In genomic region chr2:137056704-137057103, GRCh38 we compare ENCODE assay signal across 14 cellular contexts.
A peak's percentile ranks its signal among the peaks of the same experiment; 100 is the strongest.
DNase-seq lines count a peak whose midpoint lies in the region; ATAC-seq and TF ChIP-seq lines count a peak whose summit lies in the region.
"Had no signal": no experiment of that assay in that cellular context is flagged by ENCODE, and none has a peak within 500 bp of the region (broad histone marks: within the 10 kb centered on the region; RNA-seq: fewer than 3 reads in every experiment).

No MANE protein-coding gene starts in this region.

- H3K4ac ChIP-seq in trophoblast cell (ENCODE audit: low read depth, low read length): no peak overlapping the region

- intact Hi-C loops in CD8-positive, alpha-beta T cell (cut with DNase I, micrococcal nuclease): no loop called here

- H3K9ac ChIP-seq in trophoblast cell (ENCODE audit: low read length): peak overlapping the region; percentile 57

- H3K9me3 Mint-ChIP-seq in WTC11 (peaks cover 4% of the 10 kb centered on the region), nephron progenitor cell (no peaks in the 10 kb centered on the region)
- peaks cover 3% of the 10 kb centered on the region for H3K9me3 Mint-ChIP-seq in CD8-positive, alpha-beta T cell
- H3K9me3 Mint-ChIP-seq: CD8-positive, alpha-beta memory T cell had no signal

- no peak overlapping the region for H2AFZ ChIP-seq in trophoblast cell (ENCODE audit: insufficient read depth, low read length, poor library complexity)

- no peak overlapping the region for H3K4me3 ChIP-seq in trophoblast cell (ENCODE audit: low read depth, low read length)
- H3K4me3 ChIP-seq in CD8-positive, alpha-beta T cell (ENCODE audit: low read depth, low read length): no peak overlapping the region
- H3K4me3 ChIP-seq: A549 had no signal

- H3K79me2 ChIP-seq in trophoblast cell (ENCODE audit: control insufficient read depth, insufficient read depth, low read length, poor library complexity): no peaks in the 10 kb centered on the region

- H4K12ac ChIP-seq in trophoblast cell (ENCODE audit: low read depth, low read length): no peak overlapping the region

- H2AK5ac ChIP-seq in trophoblast cell (ENCODE audit: low read length): no peak overlapping the region

- H4K91ac ChIP-seq in trophoblast cell (ENCODE audit: low read depth, low read length): no peak overlapping the region

- no peak overlapping the region for H3K27ac ChIP-seq in trophoblast cell (ENCODE audit: low read depth, low read length)
- H3K27ac ChIP-seq in CD8-positive, alpha-beta T cell (ENCODE audit: low read depth, low read length): no peak overlapping the region
- H3K27ac ChIP-seq: A549 had no signal

- H3K4me1 ChIP-seq in trophoblast cell (ENCODE audit: control insufficient read depth in 1 of 2, insufficient read depth in 2 of 2, low read length in 2 of 2): no peaks in the 10 kb centered on the region
- H3K4me1 ChIP-seq in CD8-positive, alpha-beta T cell (ENCODE audit: insufficient read depth, low read length): no peaks in the 10 kb centered on the region
- H3K4me1 ChIP-seq: A549 had no signal

- no peak for TF ChIP-seq CTCF in WTC11 (IDR thresholded peaks at IDR 0.05)
- TF ChIP-seq CTCF in nephron progenitor cell (IDR thresholded peaks at IDR 0.05): no peak
- TF ChIP-seq CTCF in CD8-positive, alpha-beta T cell (IDR thresholded peaks at IDR 0.05): no peak

- no peak overlapping the region for H3K18ac ChIP-seq in trophoblast cell (ENCODE audit: low read length)

- POLR2A ChIA-PET in WTC11 (lab: Charles Lee): no interaction called here
- POLR2A ChIA-PET in CD8-positive, alpha-beta T cell (lab: Charles Lee): no interaction called here

- DNase-seq in HT1080 (ENCODE audit: low read depth): peak; percentile 9
- no peak for DNase-seq in WTC11 (ENCODE audit: low spot score)
- DNase-seq in nephron progenitor cell: peak; percentile 2
- DNase-seq in trophoblast cell: no peak
- no peak for DNase-seq in COLO829 (ENCODE audit: low spot score)
- no peak for DNase-seq in A172 (ENCODE audit: low spot score)
- no peak for DNase-seq in CD8-positive, alpha-beta T cell
- DNase-seq: CD8-positive, alpha-beta memory T cell; DMS53; GF-D8; H7 had no signal

- no peak overlapping the region for H3K23ac ChIP-seq in trophoblast cell (ENCODE audit: low read length)

- no peaks in the 10 kb centered on the region for H3K36me3 Mint-ChIP-seq in WTC11
- H3K36me3 Mint-ChIP-seq in nephron progenitor cell (ENCODE audit: low read depth): no peaks in the 10 kb centered on the region
- H3K36me3 Mint-ChIP-seq in CD8-positive, alpha-beta T cell: no peaks in the 10 kb centered on the region
- H3K36me3 Mint-ChIP-seq: CD14-positive monocyte; CD8-positive, alpha-beta memory T cell had no signal

- no peak overlapping the region for H4K8ac ChIP-seq in trophoblast cell (ENCODE audit: low read depth, low read length)

- no peak overlapping the region for H3K4me2 ChIP-seq in trophoblast cell (ENCODE audit: low read length)
- H3K4me2 ChIP-seq: A549 had no signal

- no peak overlapping the region for H3K4me3 Mint-ChIP-seq in WTC11
- H3K4me3 Mint-ChIP-seq in nephron progenitor cell: no peak overlapping the region
- no peak overlapping the region for H3K4me3 Mint-ChIP-seq in CD8-positive, alpha-beta T cell
- H3K4me3 Mint-ChIP-seq: CD14-positive monocyte; CD8-positive, alpha-beta memory T cell had no signal

- no peaks in the 10 kb centered on the region for H3K79me1 ChIP-seq in trophoblast cell (ENCODE audit: low read length)

- WGBS in trophoblast cell (ENCODE audit: extremely low coverage, insufficient coverage, insufficient read length): no CpG with 5 or more reads among the region's 8 CpGs

- no peaks in the 10 kb centered on the region for H3K27me3 ChIP-seq in trophoblast cell (ENCODE audit: insufficient read depth, low read length)
- H3K27me3 ChIP-seq in CD8-positive, alpha-beta T cell (ENCODE audit: insufficient read depth, low read length): no peaks in the 10 kb centered on the region

- no peaks in the 10 kb centered on the region for H3K9me3 ChIP-seq in trophoblast cell (ENCODE audit: insufficient read depth, low read depth, low read length)
- H3K9me3 ChIP-seq in CD8-positive, alpha-beta T cell (ENCODE audit: low read length): no peaks in the 10 kb centered on the region
- H3K9me3 ChIP-seq: A549 had no signal

- H3K36me3 ChIP-seq in trophoblast cell (ENCODE audit: control insufficient read depth in 1 of 2, insufficient read depth in 2 of 2, low read length in 2 of 2): no peaks in the 10 kb centered on the region
- H3K36me3 ChIP-seq in CD8-positive, alpha-beta T cell (ENCODE audit: insufficient read depth, low read length): no peaks in the 10 kb centered on the region

- H3K27ac Mint-ChIP-seq in WTC11 (no peak overlapping the region), nephron progenitor cell (no peak overlapping the region)
- H3K27ac Mint-ChIP-seq in CD8-positive, alpha-beta T cell: no peak overlapping the region
- H3K27ac Mint-ChIP-seq: CD14-positive monocyte; CD8-positive, alpha-beta memory T cell had no signal

- no peaks in the 10 kb centered on the region for H3K27me3 Mint-ChIP-seq in WTC11 (ENCODE audit: low read depth)
- H3K27me3 Mint-ChIP-seq in nephron progenitor cell (ENCODE audit: low read depth, poor library complexity): peaks cover 3% of the 10 kb centered on the region
- H3K27me3 Mint-ChIP-seq in CD8-positive, alpha-beta T cell (ENCODE audit: low read depth): peaks cover 2% of the 10 kb centered on the region
- H3K27me3 Mint-ChIP-seq: CD8-positive, alpha-beta memory T cell had no signal

- no peak overlapping the region for H3K14ac ChIP-seq in trophoblast cell (ENCODE audit: low read length)

- H2BK5ac ChIP-seq in trophoblast cell (ENCODE audit: low read depth, low read length, poor library complexity): no peak overlapping the region

- H2BK12ac ChIP-seq in trophoblast cell (ENCODE audit: low read length): no peak overlapping the region

- CTCF ChIA-PET in WTC11 (lab: Charles Lee): interaction anchor here (0.6 kb wide), 1 partner anchor 1161 kb away, joined by 3 read pairs; no protein-coding TSS in a partner anchor
- CTCF ChIA-PET in CD8-positive, alpha-beta T cell (lab: Charles Lee): no interaction called here

- H2BK120ac ChIP-seq in trophoblast cell (ENCODE audit: insufficient read depth, low read length, poor library complexity): no peak overlapping the region

- no peaks in the 10 kb centered on the region for H3K4me1 Mint-ChIP-seq in WTC11
- H3K4me1 Mint-ChIP-seq in nephron progenitor cell: no peaks in the 10 kb centered on the region
- no peaks in the 10 kb centered on the region for H3K4me1 Mint-ChIP-seq in CD8-positive, alpha-beta T cell (ENCODE audit: low read depth)
- H3K4me1 Mint-ChIP-seq: CD14-positive monocyte; CD8-positive, alpha-beta memory T cell had no signal

- ATAC-seq in WTC11: peak; percentile 79
- no peak for ATAC-seq in CD8-positive, alpha-beta T cell
- ATAC-seq: A549, HepG2 had no signal

TF ChIP-seq in WTC11, 78 proteins besides CTCF, POLR2A, EP300 and RAD21 (continues in another document):
- TF ChIP-seq ATF6 (CRISPR knock-in tag; IDR thresholded peaks at IDR 0.05) (no peak), E2F4 (CRISPR knock-in tag; IDR thresholded peaks at IDR 0.05; ENCODE audit: borderline replicate concordance, low read depth) (no peak), MYBL2 (CRISPR knock-in tag; IDR thresholded peaks at IDR 0.05) (no peak), TP53 (CRISPR knock-in tag; IDR thresholded peaks at IDR 0.05) (no peak), ATF2 (CRISPR knock-in tag; IDR thresholded peaks at IDR 0.05; ENCODE audit: borderline replicate concordance, low read depth) (no peak), ESRRA (CRISPR knock-in tag; IDR thresholded peaks at IDR 0.05; ENCODE audit: borderline replicate concordance) (no peak), ZMAT4 (CRISPR knock-in tag; IDR thresholded peaks at IDR 0.05) (no peak), TEAD1 (CRISPR knock-in tag; IDR thresholded peaks at IDR 0.05) (no peak), NR3C1 (CRISPR knock-in tag; conservative IDR thresholded peaks at IDR 0.05; ENCODE audit: low read depth) (no peak), JUN (CRISPR knock-in tag; IDR thresholded peaks at IDR 0.05) (no peak)

Comparison
In these comparisons a context has a peak if more than half of its experiments do, and no peak if none do; other contexts are left out.
1. DNase-seq: peak in HT1080 (single experiment) and nephron progenitor cell (single experiment); none in WTC11 (single experiment), trophoblast cell (0 of 2), COLO829 (single experiment), A172 (single experiment) and CD8-positive, alpha-beta T cell (0 of 7).